8 cellular contexts compared by ENCODE assay signal in the genomic region with DNA sequence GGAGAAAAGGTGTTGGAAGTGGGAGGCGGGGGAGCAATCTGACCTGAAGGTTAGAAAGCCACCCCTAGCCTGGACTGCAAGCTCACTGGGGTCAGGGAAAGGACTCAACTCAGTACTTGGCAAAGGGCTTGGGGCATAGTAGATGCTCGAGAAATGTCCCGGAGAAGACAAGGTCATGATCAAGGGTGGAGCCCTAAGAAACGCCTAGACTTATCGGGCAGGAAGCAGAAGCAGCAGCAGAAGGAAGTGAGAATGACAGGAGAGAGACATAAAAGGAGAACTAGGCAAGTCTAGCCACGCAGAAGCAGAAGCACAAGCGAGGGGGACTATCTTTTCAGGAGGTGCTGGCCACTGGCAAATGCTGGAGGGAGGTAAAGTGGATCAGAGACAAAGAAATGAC. TPM values are rescaled to one million over a fixed set of nuclear protein-coding genes. Genes with fewer than 3 reads are reported as not detected.
DNase-seq lines count a peak whose midpoint lies in the region; ATAC-seq and TF ChIP-seq lines count a peak whose summit lies in the region.

No MANE protein-coding gene starts in this region.

- ATAC-seq in CD8-positive, alpha-beta T cell: peak; percentile 34
- ATAC-seq in GM19467 (IDR thresholded peaks at IDR 0.05; ENCODE audit: unreplicated experiment): peak; percentile 48
- ATAC-seq in HG03457 (IDR thresholded peaks at IDR 0.05; ENCODE audit: unreplicated experiment): no peak
- ATAC-seq in HG03442 (IDR thresholded peaks at IDR 0.05; ENCODE audit: unreplicated experiment): no peak

- peak overlapping the region; percentile 3 for H3K4me3 ChIP-seq in CD8-positive, alpha-beta T cell (ENCODE audit: low read depth, low read length)
- H3K4me3 ChIP-seq in ascending aorta: no peak overlapping the region

- no peaks in the 10 kb centered on the region for H3K27me3 ChIP-seq in CD8-positive, alpha-beta T cell (ENCODE audit: insufficient read depth, low read length)
- no peaks in the 10 kb centered on the region for H3K27me3 ChIP-seq in ascending aorta

- peak overlapping the region; percentile 16 for H3K27ac ChIP-seq in CD8-positive, alpha-beta T cell (ENCODE audit: low read depth, low read length)
- H3K27ac ChIP-seq in ascending aorta: no peak overlapping the region

- CTCF ChIA-PET in CD8-positive, alpha-beta T cell (lab: Charles Lee): interaction anchor here (1.2 to 2.6 kb wide), 4 partner anchors 9 to 15 kb away, joined by 3 to 9 read pairs (median 6); no protein-coding TSS in a partner anchor

- H3K36me3 ChIP-seq in CD8-positive, alpha-beta T cell (ENCODE audit: insufficient read depth, low read length): no peaks in the 10 kb centered on the region
- H3K36me3 ChIP-seq in ascending aorta: no peaks in the 10 kb centered on the region

- intact Hi-C loops in CD8-positive, alpha-beta T cell (cut with DNase I, micrococcal nuclease): loop anchor here in 1 of 2 experiments (1.0 to 2.0 kb wide), 3 partner anchors 8 to 13 kb away; partner anchors contain the start of gene COTL1
- intact Hi-C loops in ascending aorta (cut with DNase I): no loop called here

- no peaks in the 10 kb centered on the region for H3K9me3 ChIP-seq in CD8-positive, alpha-beta T cell (ENCODE audit: low read length)
- no peaks in the 10 kb centered on the region for H3K9me3 ChIP-seq in ascending aorta

- no peaks in the 10 kb centered on the region for H3K9me3 Mint-ChIP-seq in CD8-positive, alpha-beta T cell

- H3K4me3 Mint-ChIP-seq in CD8-positive, alpha-beta T cell: peak overlapping the region; percentile 55

- peaks cover 93% of the 10 kb centered on the region for H3K4me1 Mint-ChIP-seq in CD8-positive, alpha-beta T cell (ENCODE audit: low read depth)

- peak overlapping the region; percentile 85 for H3K27ac Mint-ChIP-seq in CD8-positive, alpha-beta T cell

- DNase-seq in CD8-positive, alpha-beta T cell: peak in 2 of 7 experiments; percentile 30 to 44
- DNase-seq in MV-4-11 (lab: John Stamatoyannopoulos, UW) (peak; percentile 94), erythroblast (lab: John Stamatoyannopoulos, UW) (peak; percentile 59 to 65), ascending aorta (ENCODE audit: low spot score in 2 of 2) (no peak), NCI-H1092 treated with DMSO at 0.1 percent for 48 hours (lab: John Stamatoyannopoulos, UW) (no peak)

- H3K27me3 Mint-ChIP-seq in CD8-positive, alpha-beta T cell (ENCODE audit: low read depth): no peaks in the 10 kb centered on the region

- no peak for TF ChIP-seq CTCF in CD8-positive, alpha-beta T cell (IDR thresholded peaks at IDR 0.05)
- no peak for TF ChIP-seq CTCF in ascending aorta (IDR thresholded peaks at IDR 0.05)

- peaks cover 54% of the 10 kb centered on the region for H3K36me3 Mint-ChIP-seq in CD8-positive, alpha-beta T cell

- peaks cover 93% of the 10 kb centered on the region for H3K4me1 ChIP-seq in CD8-positive, alpha-beta T cell (ENCODE audit: insufficient read depth, low read length)
- peaks cover 0 to 13% of the 10 kb centered on the region in 2 donors for H3K4me1 ChIP-seq in ascending aorta

- no peak for TF ChIP-seq POLR2A in erythroblast (IDR thresholded peaks at IDR 0.05; ENCODE audit: low read length)

- POLR2A ChIA-PET in CD8-positive, alpha-beta T cell (lab: Charles Lee): interaction anchor here (1.0 to 2.9 kb wide), 7 partner anchors 8 to 89 kb away, joined by 3 to 15 read pairs (median 7); no protein-coding TSS in a partner anchor

RNA-seq across cellular contexts. Expression of gene COTL1, which starts 10.2 kb away (rescaled TPM):
- 100 to 1,000 TPM; 194 to 199 TPM for total RNA-seq in CD8-positive, alpha-beta T cell
- 120 TPM for total RNA-seq in ascending aorta

RNA-seq across cellular contexts. Expression of gene KLHL36, which starts 40.6 kb away (rescaled TPM):
- total RNA-seq in CD8-positive, alpha-beta T cell: 10 to 100 TPM; 50.8 to 56.5 TPM
- total RNA-seq in ascending aorta: 65.1 TPM

Comparison
In these comparisons a context has a peak if more than half of its experiments do, and no peak if none do; other contexts are left out.
1. ATAC-seq: peak in CD8-positive, alpha-beta T cell (single experiment) and GM19467 (single experiment); none in HG03457 (single experiment) and HG03442 (single experiment).
2. DNase-seq: peak in MV-4-11 (single experiment) and erythroblast (2 of 2); none in ascending aorta (0 of 2) and NCI-H1092 treated with DMSO at 0.1 percent for 48 hours (single experiment).